17 cellular contexts compared by ENCODE assay signal in the genomic region with DNA sequence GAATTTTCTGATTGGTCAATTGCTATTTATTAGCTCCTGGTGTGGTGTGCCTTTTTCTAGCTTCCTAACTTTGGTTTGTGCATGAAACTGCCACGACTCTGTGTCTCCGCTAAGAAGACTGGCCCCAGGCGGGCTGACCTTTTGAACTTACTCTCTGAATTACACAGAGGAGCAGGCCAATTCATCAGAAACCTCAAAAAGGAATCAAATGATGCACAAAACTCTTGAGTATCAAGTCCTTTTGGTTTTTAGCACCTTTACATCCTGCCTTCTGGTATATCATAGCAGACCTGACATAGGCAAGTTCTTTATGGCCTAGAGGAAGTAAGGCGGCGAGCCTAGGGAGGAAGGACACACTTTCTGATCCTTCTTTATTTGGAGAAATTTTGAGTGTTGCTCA. TPM values are rescaled to one million over a fixed set of nuclear protein-coding genes. Genes with fewer than 3 reads are reported as not detected.
DNase-seq lines count a peak whose midpoint lies in the region; ATAC-seq and TF ChIP-seq lines count a peak whose summit lies in the region.
"Had no signal": no experiment of that assay in that cellular context is flagged by ENCODE, and none has a peak within 500 bp of the region (broad histone marks: within the 10 kb centered on the region; RNA-seq: fewer than 3 reads in every experiment).

No MANE protein-coding gene starts in this region.

- no peak for ATAC-seq in sciatic nerve

- intact Hi-C loops in activated T-helper 2 cell treated with anti-CD3 and anti-CD28 coated beads, Interferon-gamma antibody, Interleukin-2, Interleukin-4, amounts not matched to agents 10 μg/mL and 5 μg/mL and 100 μg/mL, durations not matched to agents 14 hours and 24 hours and 36 hours (cut with micrococcal nuclease), result no loop called here
- intact Hi-C loops in thyroid gland (cut with DNase I), result no loop called here
- intact Hi-C loops in sciatic nerve (cut with DNase I), result no loop called here

- H3K27ac ChIP-seq in osteoblast (ENCODE audit: low read depth, low read length), result no peak overlapping the region
- no peak overlapping the region for H3K27ac ChIP-seq in thyroid gland

- DNase-seq in activated CD4-positive, alpha-beta T cell treated with anti-CD3 and anti-CD28 coated beads for 48 hours, result peak; percentile 61
- DNase-seq in activated CD4-positive, alpha-beta T cell treated with anti-CD3 and anti-CD28 coated beads for 4 hours, result no peak
- DNase-seq in GM20000 (ENCODE audit: low spot score), result peak; percentile 41
- DNase-seq in activated T-helper 2 cell treated with anti-CD3 and anti-CD28 coated beads, Interferon-gamma antibody, Interleukin-2, Interleukin-4, amounts not matched to agents 10 μg/mL and 5 μg/mL and 100 μg/mL, durations not matched to agents 14 hours and 24 hours and 36 hours (ENCODE audit: low spot score), result no peak
- peak; percentile 56 for DNase-seq in osteoblast (ENCODE audit: insufficient read length, low spot score, missing footprints)
- DNase-seq in thyroid gland, result no peak
- DNase-seq in sciatic nerve (ENCODE audit: low spot score), result no peak
- DNase-seq in nucleus accumbens (lab: John Stamatoyannopoulos, UW), result no peak
- DNase-seq: glutamatergic neuron, NCI-H1930, NCI-H748 treated with DMSO at 0.1 percent for 48 hours, RPMI8226 had no signal

- TF ChIP-seq POLR2A in thyroid gland (IDR thresholded peaks at IDR 0.05), result no peak

- H3K9me3 ChIP-seq in osteoblast (ENCODE audit: low read depth, low read length) (no peaks in the 10 kb centered on the region), thyroid gland (no peaks in the 10 kb centered on the region)

- no peaks in the 10 kb centered on the region for H3K4me1 ChIP-seq in osteoblast (ENCODE audit: insufficient read depth, low read length)
- H3K4me1 ChIP-seq in thyroid gland, result no peaks in the 10 kb centered on the region

- H3K79me2 ChIP-seq in osteoblast (ENCODE audit: insufficient read depth, low read length), result no peaks in the 10 kb centered on the region

- H3K27me3 ChIP-seq in osteoblast (ENCODE audit: insufficient read depth, low read length), result peaks cover 11% of the 10 kb centered on the region
- H3K27me3 ChIP-seq in thyroid gland, result no peaks in the 10 kb centered on the region

- TF ChIP-seq CTCF in GM20000 (IDR thresholded peaks at IDR 0.05; ENCODE audit: extremely low read depth, missing control alignments), result no peak
- TF ChIP-seq CTCF in osteoblast (IDR thresholded peaks at IDR 0.05; ENCODE audit: extremely low read depth, low read depth, low read length), result no peak
- no peak for TF ChIP-seq CTCF in thyroid gland (IDR thresholded peaks at IDR 0.05)

- H3K4me1 Mint-ChIP-seq in activated T-helper 2 cell treated with anti-CD3 and anti-CD28 coated beads, Interferon-gamma antibody, Interleukin-2, Interleukin-4, amounts not matched to agents 10 μg/mL and 5 μg/mL and 100 μg/mL, durations not matched to agents 14 hours and 24 hours and 36 hours (ENCODE audit: low read depth), result peaks cover 43% of the 10 kb centered on the region

- no peak overlapping the region for H2AFZ ChIP-seq in osteoblast (ENCODE audit: low read length)

- no peaks in the 10 kb centered on the region for H4K20me1 ChIP-seq in osteoblast (ENCODE audit: insufficient read depth, low read length)

- peak overlapping the region; percentile 72 for H3K4me3 Mint-ChIP-seq in activated T-helper 2 cell treated with anti-CD3 and anti-CD28 coated beads, Interferon-gamma antibody, Interleukin-2, Interleukin-4, amounts not matched to agents 10 μg/mL and 5 μg/mL and 100 μg/mL, durations not matched to agents 14 hours and 24 hours and 36 hours (ENCODE audit: low read depth)

- peak overlapping the region; percentile 95 for H3K27ac Mint-ChIP-seq in activated T-helper 2 cell treated with anti-CD3 and anti-CD28 coated beads, Interferon-gamma antibody, Interleukin-2, Interleukin-4, amounts not matched to agents 10 μg/mL and 5 μg/mL and 100 μg/mL, durations not matched to agents 14 hours and 24 hours and 36 hours
- H3K27ac Mint-ChIP-seq: progenitor cell of endocrine pancreas had no signal

- H3K4me2 ChIP-seq in osteoblast (ENCODE audit: insufficient read depth, low read length), result no peak overlapping the region

- WGBS in thyroid gland, 2 donors, result 85 to 91% methylated on average over 5 of the region's 5 CpGs

- no peak overlapping the region for H3K4me3 ChIP-seq in osteoblast (ENCODE audit: insufficient read depth, low read length)
- H3K4me3 ChIP-seq in thyroid gland (replicated peaks in 1 of 3), result no peak overlapping the region

- H3K36me3 ChIP-seq in osteoblast (ENCODE audit: insufficient read depth, low read length) (no peaks in the 10 kb centered on the region), thyroid gland (no peaks in the 10 kb centered on the region)

- no peaks in the 10 kb centered on the region for H3K9me3 Mint-ChIP-seq in activated T-helper 2 cell treated with anti-CD3 and anti-CD28 coated beads, Interferon-gamma antibody, Interleukin-2, Interleukin-4, amounts not matched to agents 10 μg/mL and 5 μg/mL and 100 μg/mL, durations not matched to agents 14 hours and 24 hours and 36 hours

- no peaks in the 10 kb centered on the region for H3K27me3 Mint-ChIP-seq in activated T-helper 2 cell treated with anti-CD3 and anti-CD28 coated beads, Interferon-gamma antibody, Interleukin-2, Interleukin-4, amounts not matched to agents 10 μg/mL and 5 μg/mL and 100 μg/mL, durations not matched to agents 14 hours and 24 hours and 36 hours (ENCODE audit: low read depth)

- no peaks in the 10 kb centered on the region for H3K36me3 Mint-ChIP-seq in activated T-helper 2 cell treated with anti-CD3 and anti-CD28 coated beads, Interferon-gamma antibody, Interleukin-2, Interleukin-4, amounts not matched to agents 10 μg/mL and 5 μg/mL and 100 μg/mL, durations not matched to agents 14 hours and 24 hours and 36 hours (ENCODE audit: low read depth)

RNA-seq across cellular contexts. Expression of gene TKTL1, which starts 17.6 kb away (rescaled TPM):
- 0.07 and 0.09 TPM in 2 replicates for total RNA-seq in activated T-helper 2 cell treated with anti-CD3 and anti-CD28 coated beads, Interferon-gamma antibody, Interleukin-2, Interleukin-4, amounts not matched to agents 10 μg/mL and 5 μg/mL and 100 μg/mL, durations not matched to agents 14 hours and 24 hours and 36 hours
- total RNA-seq in osteoblast, result not detected in 2 replicates
- total RNA-seq in thyroid gland, result under 1 TPM in 2 of 4 donors, not detected in 2; 0.54 to 0.89 TPM
- 0.18 TPM for total RNA-seq in sciatic nerve
- total RNA-seq: A172, chondrocyte, kidney epithelial cell, LHCN-M2, progenitor cell of endocrine pancreas had no signal

RNA-seq across cellular contexts. Expression of gene TEX28, which starts 18.2 kb away (rescaled TPM):
- not detected in 2 replicates for total RNA-seq in activated T-helper 2 cell treated with anti-CD3 and anti-CD28 coated beads, Interferon-gamma antibody, Interleukin-2, Interleukin-4, amounts not matched to agents 10 μg/mL and 5 μg/mL and 100 μg/mL, durations not matched to agents 14 hours and 24 hours and 36 hours
- total RNA-seq in osteoblast, result not detected in 2 replicates
- total RNA-seq in thyroid gland, result not detected
- not detected for total RNA-seq in sciatic nerve
- total RNA-seq: A172, chondrocyte, kidney epithelial cell, LHCN-M2, progenitor cell of endocrine pancreas had no signal

RNA-seq across cellular contexts. Expression of gene OPN1MW3, which starts 55.8 kb away (rescaled TPM):
- total RNA-seq in activated T-helper 2 cell treated with anti-CD3 and anti-CD28 coated beads, Interferon-gamma antibody, Interleukin-2, Interleukin-4, amounts not matched to agents 10 μg/mL and 5 μg/mL and 100 μg/mL, durations not matched to agents 14 hours and 24 hours and 36 hours, result not detected in 2 replicates
- total RNA-seq in osteoblast, result not detected in 2 replicates
- total RNA-seq in thyroid gland, result not detected
- not detected for total RNA-seq in sciatic nerve
- total RNA-seq: A172, chondrocyte, kidney epithelial cell, LHCN-M2, progenitor cell of endocrine pancreas had no signal

Comparison
In these comparisons a context has a peak if more than half of its experiments do, and no peak if none do; other contexts are left out.
1. DNase-seq: peak in activated CD4-positive, alpha-beta T cell treated with anti-CD3 and anti-CD28 coated beads for 48 hours (single experiment), GM20000 (single experiment) and osteoblast (single experiment); none in activated CD4-positive, alpha-beta T cell treated with anti-CD3 and anti-CD28 coated beads for 4 hours (0 of 2), activated T-helper 2 cell treated with anti-CD3 and anti-CD28 coated beads, Interferon-gamma antibody, Interleukin-2, Interleukin-4, amounts not matched to agents 10 μg/mL and 5 μg/mL and 100 μg/mL, durations not matched to agents 14 hours and 24 hours and 36 hours (single experiment), thyroid gland (0 of 2), sciatic nerve (single experiment) and nucleus accumbens (0 of 56).